In the genomic region with DNA sequence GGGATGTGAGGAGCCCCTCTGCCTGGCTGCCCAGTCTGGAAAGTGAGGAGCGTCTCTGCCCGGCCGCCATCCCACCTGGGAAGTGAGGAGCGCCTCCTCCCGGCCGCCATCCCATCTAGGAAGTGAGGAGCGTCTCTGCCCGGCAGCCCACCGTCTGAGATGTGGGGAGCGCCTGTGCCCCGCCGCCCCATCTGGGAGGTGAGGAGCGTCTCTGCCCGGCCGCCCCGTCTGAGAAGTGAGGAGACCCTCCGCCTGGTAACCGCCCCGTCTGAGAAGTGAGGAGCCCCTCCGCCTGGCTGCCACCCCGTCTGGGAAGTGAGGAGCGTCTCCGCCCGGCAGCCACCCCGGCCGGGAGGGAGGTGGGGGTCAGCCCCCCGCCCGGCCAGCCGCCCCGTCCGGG, we compare ENCODE assay signal across 5 cellular contexts. TPM values are rescaled to one million over a fixed set of nuclear protein-coding genes. Genes with fewer than 3 reads are reported as not detected.
"Had no signal": no experiment of that assay in that cellular context is flagged by ENCODE, and none has a peak within 500 bp of the region (broad histone marks: within the 10 kb centered on the region; RNA-seq: fewer than 3 reads in every experiment).

No MANE protein-coding gene starts in this region.

RNA-seq across cellular contexts. Expression of gene PKD2L1, which starts 53.1 kb away (rescaled TPM):
- total RNA-seq: suprapubic skin, thyroid gland, urinary bladder, uterus, vagina had no signal
